Comparison of ENCODE assay signal across 10 cellular contexts in genomic region chr4:48653217-48654014, GRCh38.
DNase-seq lines count a peak whose midpoint lies in the region; ATAC-seq lines count a peak whose summit lies in the region.
"Had no signal": no experiment of that assay in that cellular context is flagged by ENCODE, and none has a peak within 500 bp of the region (broad histone marks: within the 10 kb centered on the region; RNA-seq: fewer than 3 reads in every experiment).

No MANE protein-coding gene starts in this region.

- H3K27me3 Mint-ChIP-seq in central memory CD8-positive, alpha-beta T cell, result no peaks in the 10 kb centered on the region
- H3K27me3 Mint-ChIP-seq: naive B cell had no signal

- H3K4me1 ChIP-seq in muscle layer of duodenum (ENCODE audit: control insufficient read depth in 1 of 2, insufficient read depth in 2 of 2, low read length in 2 of 2), result peaks cover 4 to 15% of the 10 kb centered on the region in 2 donors

- no peaks in the 10 kb centered on the region for H3K9me3 ChIP-seq in muscle layer of duodenum (ENCODE audit: control insufficient read depth in 1 of 2, low read length in 2 of 2)

- no peaks in the 10 kb centered on the region for H3K9me3 Mint-ChIP-seq in central memory CD8-positive, alpha-beta T cell
- H3K9me3 Mint-ChIP-seq: CD8-positive, alpha-beta T cell; naive B cell had no signal

- H3K36me3 Mint-ChIP-seq in central memory CD8-positive, alpha-beta T cell (ENCODE audit: insufficient read depth), result peaks cover 2% of the 10 kb centered on the region

- peak overlapping the region in 1 of 2 donors; percentile 32 for H3K4me3 ChIP-seq in muscle layer of duodenum (ENCODE audit: low read depth in 1 of 2, low read length in 2 of 2)

- peak; percentile 73 for ATAC-seq in central memory CD8-positive, alpha-beta T cell (replicated peaks; ENCODE audit: extremely low read depth, poor library complexity, severe bottlenecking)
- ATAC-seq in HG02571 (IDR thresholded peaks at IDR 0.05; ENCODE audit: unreplicated experiment) (no peak), GM19395 (IDR thresholded peaks at IDR 0.05; ENCODE audit: unreplicated experiment) (no peak)
- ATAC-seq: CD8-positive, alpha-beta T cell had no signal

- no peak overlapping the region for H3K27ac Mint-ChIP-seq in central memory CD8-positive, alpha-beta T cell (ENCODE audit: low read depth)

- peak overlapping the region; percentile 32 for H3K27ac ChIP-seq in muscle layer of duodenum (ENCODE audit: low read length)

- no peaks in the 10 kb centered on the region for H3K27me3 ChIP-seq in muscle layer of duodenum (ENCODE audit: low read depth, low read length)

- H3K36me3 ChIP-seq in muscle layer of duodenum (ENCODE audit: control insufficient read depth in 1 of 2, insufficient read depth in 2 of 2, low read length in 2 of 2), result no peaks in the 10 kb centered on the region

- DNase-seq in stimulated activated naive CD4-positive, alpha-beta T cell treated with Interleukin-2 at 50 U/mL for 16 hours (lab: John Stamatoyannopoulos, UW), result peak; percentile 61
- DNase-seq in stimulated activated naive CD4-positive, alpha-beta T cell (lab: John Stamatoyannopoulos, UW), result no peak
- DNase-seq in central memory CD8-positive, alpha-beta T cell (ENCODE audit: low spot score in 2 of 2), result no peak
- peak; percentile 92 for DNase-seq in superior temporal gyrus (ENCODE audit: extremely low spot score)
- no peak for DNase-seq in LoVo (ENCODE audit: low spot score)
- DNase-seq: naive B cell had no signal

- H3K4me1 Mint-ChIP-seq in central memory CD8-positive, alpha-beta T cell, result peaks cover 61% of the 10 kb centered on the region

- H3K4me3 Mint-ChIP-seq in central memory CD8-positive, alpha-beta T cell, result no peak overlapping the region
- H3K4me3 Mint-ChIP-seq: CD8-positive, alpha-beta T cell; naive B cell had no signal

Comparison
In these comparisons a context has a peak if more than half of its experiments do, and no peak if none do; other contexts are left out.
1. DNase-seq: peak in stimulated activated naive CD4-positive, alpha-beta T cell treated with Interleukin-2 at 50 U/mL for 16 hours (single experiment) and superior temporal gyrus (single experiment); none in stimulated activated naive CD4-positive, alpha-beta T cell (0 of 6), central memory CD8-positive, alpha-beta T cell (0 of 2) and LoVo (single experiment).